8 cellular contexts compared by ENCODE assay signal in genomic region chr2:29981402-29981801, GRCh38.
"Had no signal": no experiment of that assay in that cellular context is flagged by ENCODE, and none has a peak within 500 bp of the region (broad histone marks: within the 10 kb centered on the region; RNA-seq: fewer than 3 reads in every experiment).

No MANE protein-coding gene starts in this region.

- FAIRE-seq: G401.6, GM12878, GM12891, GM12892, GM18507, GM19239 had no signal

- ATAC-seq: GM12878 had no signal

- DNase-seq: GDM1, GF-D8 had no signal

- H3K4me3 ChIP-seq: GM12878 had no signal
